Comparison of ENCODE assay signal across 8 cellular contexts in genomic region chr17:2041561-2042354, GRCh38. TPM values are rescaled to one million over a fixed set of nuclear protein-coding genes. Genes with fewer than 3 reads are reported as not detected.
DNase-seq lines count a peak whose midpoint lies in the region; ATAC-seq and TF ChIP-seq lines count a peak whose summit lies in the region.

Gene OVCA2 (plus strand): TSS chr17:2042022. CDS start chr17:2042048, 26 bp downstream.

- peaks cover 24 to 66% (median 47%) of the 10 kb centered on the region in 11 experiments for H3K36me3 ChIP-seq in BLaER1 treated with 17β-estradiol and CSF1 and Interleukin-3, amounts not matched to agents 10 nM and 100 nM
- H3K36me3 ChIP-seq in liver (ENCODE audit: control insufficient read depth in 4 of 4, insufficient read depth in 3 of 4, low read depth in 1 of 4, low read length in 3 of 4): peaks cover 0 to 22% (median 13%) of the 10 kb centered on the region in 4 donors

- peak; percentile 46 to 56 for TF ChIP-seq RAD21 in liver (IDR thresholded peaks at IDR 0.05)

- H3K27me3 ChIP-seq in BLaER1 treated with 17β-estradiol and CSF1 and Interleukin-3, amounts not matched to agents 10 nM and 100 nM: no peaks in the 10 kb centered on the region
- no peaks in the 10 kb centered on the region for H3K27me3 ChIP-seq in liver (ENCODE audit: control insufficient read depth in 4 of 4, insufficient read depth in 4 of 4, low read length in 3 of 4)

- H3K9ac ChIP-seq in BLaER1 treated with 17β-estradiol and CSF1 and Interleukin-3, amounts not matched to agents 10 nM and 100 nM: peak within 1 kb of the TSS; percentile 87 to 95 (median 94)
- peak within 1 kb of the TSS; percentile 42 to 73 for H3K9ac ChIP-seq in liver (ENCODE audit: low read depth in 1 of 2, low read length in 2 of 2)

- ATAC-seq in HG03460 (IDR thresholded peaks at IDR 0.05; ENCODE audit: unreplicated experiment): peak; percentile 88

- WGBS in liver: under 1% methylated on average over 91 of the region's 91 CpGs

- H3K4me1 ChIP-seq in BLaER1 treated with 17β-estradiol and CSF1 and Interleukin-3, amounts not matched to agents 10 nM and 100 nM: peaks cover 22 to 34% (median 28%) of the 10 kb centered on the region in 10 experiments
- H3K4me1 ChIP-seq in liver (ENCODE audit: control insufficient read depth in 4 of 4, insufficient read depth in 4 of 4, low read length in 3 of 4): peaks cover 5 to 19% (median 12%) of the 10 kb centered on the region in 4 donors

- peaks cover 0 to 23% (median 11%) of the 10 kb centered on the region in 11 experiments; a peak in 10 of 22 replicates for H4K20me1 ChIP-seq in BLaER1 treated with 17β-estradiol and CSF1 and Interleukin-3, amounts not matched to agents 10 nM and 100 nM

- peak within 1 kb of the TSS; percentile 88 to 96 (median 93) for H3K27ac ChIP-seq in BLaER1 treated with 17β-estradiol and CSF1 and Interleukin-3, amounts not matched to agents 10 nM and 100 nM
- peak within 1 kb of the TSS; percentile 78 to 81 for H3K27ac ChIP-seq in liver (ENCODE audit: low read depth in 1 of 2, low read length in 2 of 2)

- peak within 1 kb of the TSS; percentile 90 to 99 (median 96) for H3K4me2 ChIP-seq in BLaER1 treated with 17β-estradiol and CSF1 and Interleukin-3, amounts not matched to agents 10 nM and 100 nM

- no peaks in the 10 kb centered on the region for H3K9me3 ChIP-seq in BLaER1 treated with 17β-estradiol and CSF1 and Interleukin-3, amounts not matched to agents 10 nM and 100 nM (replicated peaks in 1 of 11)
- H3K9me3 ChIP-seq in liver (ENCODE audit: control insufficient read depth in 4 of 4, low read length in 3 of 4): no peaks in the 10 kb centered on the region

- peak within 1 kb of the TSS; percentile 73 to 90 (median 78) for H3K4me3 ChIP-seq in BLaER1 treated with 17β-estradiol and CSF1 and Interleukin-3, amounts not matched to agents 10 nM and 100 nM
- peak within 1 kb of the TSS; percentile 61 to 92 (median 78) for H3K4me3 ChIP-seq in liver (ENCODE audit: low read depth in 1 of 3, low read length in 3 of 3)

- peak; percentile 92 for DNase-seq in GM19240 (ENCODE audit: insufficient read length, low spot score)
- DNase-seq in NCI-H748 (lab: John Stamatoyannopoulos, UW; ENCODE audit: unreplicated experiment): peak; percentile 99
- DNase-seq in activated CD4-positive, alpha-beta T cell treated with anti-CD3 and anti-CD28 coated beads, Interleukin-2, amount 50 U/mL, for 24 hours (ENCODE audit: low read depth in 1 of 2, low spot score in 1 of 2): peak; percentile 96
- peak; percentile 96 for DNase-seq in dermis blood vessel endothelial cell
- DNase-seq in stimulated activated CD4-positive, alpha-beta T cell treated with anti-CD3 and anti-CD28 coated beads, Interleukin-4, amount 100 ng/mL, for 4 hours: peak; percentile 97 to 98

- peak; percentile 38 for TF ChIP-seq CTCF in liver (IDR thresholded peaks at IDR 0.05; ENCODE audit: low read depth, low read length, missing input control)

TF ChIP-seq in liver, 16 proteins besides CTCF, POLR2A, EP300 and RAD21:
- TF ChIP-seq TAF1 (conservative IDR thresholded peaks at IDR 0.05) (no peak), FOXA2 (IDR thresholded peaks at IDR 0.05) (no peak), HNF4A (conservative IDR thresholded peaks at IDR 0.05) (no peak), ZBTB33 (IDR thresholded peaks at IDR 0.05) (no peak), SP1 (IDR thresholded peaks at IDR 0.05) (peak; percentile 49), YY1 (IDR thresholded peaks at IDR 0.05) (peak; percentile 96), GABPA (IDR thresholded peaks at IDR 0.05 in 1 of 2, conservative IDR thresholded peaks at IDR 0.05 in 1 of 2) (peak; percentile 87 to 96)

RNA-seq across cellular contexts. Expression of gene OVCA2, which starts in this region (rescaled TPM):
- total RNA-seq in dermis blood vessel endothelial cell: 43.5 and 77.1 TPM in 2 replicates
- 10 to 100 TPM; 16.1 to 17.2 TPM for total RNA-seq in liver
- 10 to 100 TPM; 30.3 to 30.6 TPM for polyA plus RNA-seq in liver

Comparison
In these comparisons a context has a peak if more than half of its experiments do, and no peak if none do; other contexts are left out.
1. Peak in every context shown above with its lines: DNase-seq, ATAC-seq, H3K4me3 ChIP-seq and H3K27ac ChIP-seq.